5 cellular contexts compared by ENCODE assay signal in genomic region chr2:169699173-169699572, GRCh38. TPM values are rescaled to one million over a fixed set of nuclear protein-coding genes. Genes with fewer than 3 reads are reported as not detected.
"Had no signal": no experiment of that assay in that cellular context is flagged by ENCODE, and none has a peak within 500 bp of the region (broad histone marks: within the 10 kb centered on the region; RNA-seq: fewer than 3 reads in every experiment).

No MANE protein-coding gene starts in this region.

RNA-seq across cellular contexts. Expression of gene CFAP210, which starts 5.0 kb away (rescaled TPM):
- total RNA-seq: HT-29, HT1080, IMR-90 had no signal
- polyA plus RNA-seq: HepG2, IgD-negative memory B cell, IMR-90 had no signal
